Comparison of ENCODE assay signal across 20 cellular contexts in the genomic region with DNA sequence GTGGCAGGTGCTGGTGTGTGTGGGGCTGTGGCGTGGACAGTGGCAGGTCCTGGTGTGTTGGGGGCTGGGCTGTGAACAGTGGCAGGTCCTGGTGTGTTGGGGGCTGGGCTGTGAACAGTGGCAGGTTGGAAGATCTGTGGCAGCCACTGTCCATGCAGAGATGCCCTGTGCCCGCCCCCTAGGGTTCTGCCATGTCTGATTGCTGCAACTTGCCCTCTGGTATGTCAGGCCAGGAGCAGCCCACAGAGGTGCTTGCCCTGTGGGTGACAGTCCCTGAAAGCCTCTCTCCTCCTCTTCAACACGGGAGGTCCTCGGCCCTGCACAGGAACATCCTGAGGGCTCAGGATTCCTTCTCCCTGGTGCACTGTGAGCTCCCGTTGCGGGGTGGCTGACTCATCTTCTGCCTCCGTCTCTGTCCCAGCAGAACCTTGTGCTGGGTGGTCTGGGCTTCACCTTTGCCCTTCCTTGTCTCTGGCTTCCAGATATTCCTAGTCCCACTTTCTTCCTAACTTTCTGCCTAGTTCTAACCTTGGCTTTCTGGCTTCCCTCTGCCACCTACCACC. TPM values are rescaled to one million over a fixed set of nuclear protein-coding genes. Genes with fewer than 3 reads are reported as not detected.
DNase-seq lines count a peak whose midpoint lies in the region; ATAC-seq and TF ChIP-seq lines count a peak whose summit lies in the region.
"Had no signal": no experiment of that assay in that cellular context is flagged by ENCODE, and none has a peak within 500 bp of the region (broad histone marks: within the 10 kb centered on the region; RNA-seq: fewer than 3 reads in every experiment).

No MANE protein-coding gene starts in this region.

- H3K9me3 ChIP-seq in tibial artery, result no peaks in the 10 kb centered on the region
- no peaks in the 10 kb centered on the region for H3K9me3 ChIP-seq in gastroesophageal sphincter

- peak overlapping the region; percentile 65 for H3K27ac Mint-ChIP-seq in endothelial cell (ENCODE audit: unreplicated experiment)
- H3K27ac Mint-ChIP-seq in neural crest cell (ENCODE audit: unreplicated experiment), result peak overlapping the region; percentile 21
- H3K27ac Mint-ChIP-seq: H9 had no signal

- TF ChIP-seq CTCF in endothelial cell (IDR thresholded peaks at IDR 0.05; ENCODE audit: unreplicated experiment), result no peak
- TF ChIP-seq CTCF in neural crest cell (conservative IDR thresholded peaks at IDR 0.05), result no peak
- TF ChIP-seq CTCF in tibial artery (IDR thresholded peaks at IDR 0.05), result no peak
- TF ChIP-seq CTCF in gastroesophageal sphincter (IDR thresholded peaks at IDR 0.05), result no peak

- WGBS in gastroesophageal sphincter (ENCODE audit: low coverage in 1 of 2), 2 donors, result 40 to 58% methylated on average over 1 to 5 of the region's 7 CpGs

- H3K27me3 ChIP-seq in tibial artery (no peaks in the 10 kb centered on the region), gastroesophageal sphincter (peaks cover 11% of the 10 kb centered on the region)

- no peak for TF ChIP-seq EP300 in gastroesophageal sphincter (IDR thresholded peaks at IDR 0.05)

- peaks cover 46% of the 10 kb centered on the region for H3K4me1 Mint-ChIP-seq in endothelial cell (ENCODE audit: unreplicated experiment)
- peaks cover 40% of the 10 kb centered on the region for H3K4me1 Mint-ChIP-seq in neural crest cell
- H3K4me1 Mint-ChIP-seq: CD4-positive, alpha-beta memory T cell had no signal

- no peaks in the 10 kb centered on the region for H3K36me3 ChIP-seq in tibial artery
- no peaks in the 10 kb centered on the region for H3K36me3 ChIP-seq in gastroesophageal sphincter

- H3K27ac ChIP-seq in tibial artery, result no peak overlapping the region
- H3K27ac ChIP-seq in gastroesophageal sphincter, result no peak overlapping the region
- H3K27ac ChIP-seq: GM23248 had no signal

- H3K27me3 Mint-ChIP-seq in endothelial cell (ENCODE audit: unreplicated experiment), result peaks cover 1% of the 10 kb centered on the region
- no peaks in the 10 kb centered on the region for H3K27me3 Mint-ChIP-seq in neural crest cell (ENCODE audit: low read depth)
- H3K27me3 Mint-ChIP-seq: CD4-positive, alpha-beta memory T cell had no signal

- peak; percentile 32 for ATAC-seq in left lobe of liver
- ATAC-seq in GM18520 (IDR thresholded peaks at IDR 0.05; ENCODE audit: unreplicated experiment), result no peak
- no peak for ATAC-seq in gastroesophageal sphincter
- ATAC-seq in HG02588 (IDR thresholded peaks at IDR 0.05; ENCODE audit: unreplicated experiment), result no peak
- ATAC-seq: GM12878, HCT116 had no signal

- intact Hi-C loops in tibial artery (cut with DNase I; ENCODE audit: low total_unique reads), result no loop called here

- H3K4me3 ChIP-seq in tibial artery (no peak overlapping the region), gastroesophageal sphincter (no peak overlapping the region)
- H3K4me3 ChIP-seq: GM12878, GM23248 had no signal

- H3K36me3 Mint-ChIP-seq in endothelial cell (ENCODE audit: low read depth, unreplicated experiment), result no peaks in the 10 kb centered on the region
- no peaks in the 10 kb centered on the region for H3K36me3 Mint-ChIP-seq in neural crest cell (ENCODE audit: low read depth)
- H3K36me3 Mint-ChIP-seq: CD4-positive, alpha-beta memory T cell had no signal

- no peak overlapping the region for H3K4me3 Mint-ChIP-seq in endothelial cell (ENCODE audit: unreplicated experiment)
- H3K4me3 Mint-ChIP-seq in neural crest cell, result no peak overlapping the region
- H3K4me3 Mint-ChIP-seq: CD4-positive, alpha-beta memory T cell; H9 had no signal

- DNase-seq in ELF-1 (ENCODE audit: low read depth, low spot score), result peak; percentile 60
- no peak for DNase-seq in endothelial cell (ENCODE audit: low spot score)
- DNase-seq in left lobe of liver (ENCODE audit: low spot score), result peak; percentile 50
- no peak for DNase-seq in neural crest cell (ENCODE audit: low read depth, low spot score)
- DNase-seq in tibial artery, result no peak
- DNase-seq: C1 segment of cervical spinal cord; Calu3; CD4-positive, alpha-beta memory T cell; COR-L47; DMS53; DMS79 treated with DMSO at 0.1 percent for 48 hours; GDM1; GM23248; H9 had no signal

- H3K4me1 ChIP-seq in tibial artery (no peaks in the 10 kb centered on the region), gastroesophageal sphincter (no peaks in the 10 kb centered on the region)

- no peaks in the 10 kb centered on the region for H3K9me3 Mint-ChIP-seq in endothelial cell (ENCODE audit: unreplicated experiment)
- H3K9me3 Mint-ChIP-seq in neural crest cell, result peaks cover 4% of the 10 kb centered on the region
- H3K9me3 Mint-ChIP-seq: H9 had no signal

- TF ChIP-seq POLR2A in gastroesophageal sphincter (IDR thresholded peaks at IDR 0.05), result no peak

RNA-seq across cellular contexts. Expression of gene OPCML, which starts 13.5 kb away (rescaled TPM):
- total RNA-seq in endothelial cell (ENCODE audit: unreplicated experiment) (4.1 TPM), left lobe of liver (0.05 TPM), neural crest cell (0.91 and 1.2 TPM in 2 replicates), gastroesophageal sphincter (under 1 TPM; 0.13 to 0.93 (median 0.33) TPM)
- total RNA-seq: A172; Calu3; CD4-positive, alpha-beta memory T cell; GM12878 had no signal

Comparison
In these comparisons a context has a peak if more than half of its experiments do, and no peak if none do; other contexts are left out.
1. DNase-seq: peak in ELF-1 (single experiment) and left lobe of liver (single experiment); none in endothelial cell (single experiment), neural crest cell (single experiment) and tibial artery (0 of 2).